In the genomic region with DNA sequence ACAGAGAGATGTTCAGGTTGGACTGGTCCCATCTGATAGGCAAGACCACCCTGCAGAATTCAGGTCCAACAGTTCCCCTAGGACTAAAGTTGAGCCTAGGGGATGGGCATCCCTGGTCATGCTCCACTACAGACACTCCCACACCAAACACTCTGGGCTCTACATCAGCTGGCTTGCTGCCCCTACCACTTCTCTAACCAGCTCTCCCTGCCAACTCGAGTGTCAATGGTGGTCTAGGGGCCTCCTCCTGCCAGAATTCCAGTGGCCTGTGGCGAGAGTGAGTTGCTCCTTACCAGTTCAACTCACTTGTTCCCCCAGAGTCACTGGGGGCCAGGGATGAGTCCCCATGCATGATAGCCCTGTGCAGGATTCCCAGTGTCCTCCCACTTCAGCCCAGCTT, we compare ENCODE assay signal across 5 cellular contexts.
"Had no signal": no experiment of that assay in that cellular context is flagged by ENCODE, and none has a peak within 500 bp of the region (broad histone marks: within the 10 kb centered on the region; RNA-seq: fewer than 3 reads in every experiment).

No MANE protein-coding gene starts in this region.

- ATAC-seq: GM23338, K562 had no signal

- H3K4me3 Mint-ChIP-seq: GM23338, H9 had no signal

- DNase-seq: H9, HCEC 1CT, IMR-90 had no signal

- H3K4me1 Mint-ChIP-seq: GM23338, H9 had no signal

- H3K4me3 ChIP-seq: GM23338, K562 had no signal

- H3K27ac Mint-ChIP-seq: GM23338, H9 had no signal
